ENCODE assay signal across 2 cellular contexts in the genomic region with DNA sequence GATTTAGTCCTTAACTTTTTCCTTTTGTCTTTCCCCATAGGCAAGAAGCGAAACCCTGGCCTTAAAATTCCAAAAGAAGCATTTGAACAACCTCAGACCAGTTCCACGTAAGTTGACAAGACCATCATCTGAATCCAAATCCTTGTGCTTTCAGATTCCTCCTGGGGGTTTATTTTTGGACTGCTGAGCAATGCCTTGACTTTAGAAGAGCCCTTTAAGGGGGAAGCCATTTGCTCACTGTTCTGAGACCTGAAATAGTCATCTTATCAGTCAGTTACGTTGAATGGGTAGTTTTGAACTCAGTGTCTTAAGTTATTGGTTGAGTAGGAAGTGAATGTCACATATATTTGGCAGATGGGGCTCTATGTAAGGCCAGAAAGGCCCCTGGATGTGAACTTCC.
TF ChIP-seq lines count a peak whose summit lies in the region.

No MANE protein-coding gene starts in this region.

TF ChIP-seq in GM23338, 12 proteins besides CTCF, POLR2A, EP300 and RAD21 (continued from another document):
- TF ChIP-seq POLR2AphosphoS5 (IDR thresholded peaks at IDR 0.05; ENCODE audit: low read depth) (no peak), JUNB (IDR thresholded peaks at IDR 0.05; ENCODE audit: unreplicated experiment) (no peak), EZH2phosphoT487 (IDR thresholded peaks at IDR 0.05; ENCODE audit: unreplicated experiment) (no peak), EZH2 (IDR thresholded peaks at IDR 0.05; ENCODE audit: low read depth, unreplicated experiment) (no peak)
- TF ChIP-seq, protein P1, sequence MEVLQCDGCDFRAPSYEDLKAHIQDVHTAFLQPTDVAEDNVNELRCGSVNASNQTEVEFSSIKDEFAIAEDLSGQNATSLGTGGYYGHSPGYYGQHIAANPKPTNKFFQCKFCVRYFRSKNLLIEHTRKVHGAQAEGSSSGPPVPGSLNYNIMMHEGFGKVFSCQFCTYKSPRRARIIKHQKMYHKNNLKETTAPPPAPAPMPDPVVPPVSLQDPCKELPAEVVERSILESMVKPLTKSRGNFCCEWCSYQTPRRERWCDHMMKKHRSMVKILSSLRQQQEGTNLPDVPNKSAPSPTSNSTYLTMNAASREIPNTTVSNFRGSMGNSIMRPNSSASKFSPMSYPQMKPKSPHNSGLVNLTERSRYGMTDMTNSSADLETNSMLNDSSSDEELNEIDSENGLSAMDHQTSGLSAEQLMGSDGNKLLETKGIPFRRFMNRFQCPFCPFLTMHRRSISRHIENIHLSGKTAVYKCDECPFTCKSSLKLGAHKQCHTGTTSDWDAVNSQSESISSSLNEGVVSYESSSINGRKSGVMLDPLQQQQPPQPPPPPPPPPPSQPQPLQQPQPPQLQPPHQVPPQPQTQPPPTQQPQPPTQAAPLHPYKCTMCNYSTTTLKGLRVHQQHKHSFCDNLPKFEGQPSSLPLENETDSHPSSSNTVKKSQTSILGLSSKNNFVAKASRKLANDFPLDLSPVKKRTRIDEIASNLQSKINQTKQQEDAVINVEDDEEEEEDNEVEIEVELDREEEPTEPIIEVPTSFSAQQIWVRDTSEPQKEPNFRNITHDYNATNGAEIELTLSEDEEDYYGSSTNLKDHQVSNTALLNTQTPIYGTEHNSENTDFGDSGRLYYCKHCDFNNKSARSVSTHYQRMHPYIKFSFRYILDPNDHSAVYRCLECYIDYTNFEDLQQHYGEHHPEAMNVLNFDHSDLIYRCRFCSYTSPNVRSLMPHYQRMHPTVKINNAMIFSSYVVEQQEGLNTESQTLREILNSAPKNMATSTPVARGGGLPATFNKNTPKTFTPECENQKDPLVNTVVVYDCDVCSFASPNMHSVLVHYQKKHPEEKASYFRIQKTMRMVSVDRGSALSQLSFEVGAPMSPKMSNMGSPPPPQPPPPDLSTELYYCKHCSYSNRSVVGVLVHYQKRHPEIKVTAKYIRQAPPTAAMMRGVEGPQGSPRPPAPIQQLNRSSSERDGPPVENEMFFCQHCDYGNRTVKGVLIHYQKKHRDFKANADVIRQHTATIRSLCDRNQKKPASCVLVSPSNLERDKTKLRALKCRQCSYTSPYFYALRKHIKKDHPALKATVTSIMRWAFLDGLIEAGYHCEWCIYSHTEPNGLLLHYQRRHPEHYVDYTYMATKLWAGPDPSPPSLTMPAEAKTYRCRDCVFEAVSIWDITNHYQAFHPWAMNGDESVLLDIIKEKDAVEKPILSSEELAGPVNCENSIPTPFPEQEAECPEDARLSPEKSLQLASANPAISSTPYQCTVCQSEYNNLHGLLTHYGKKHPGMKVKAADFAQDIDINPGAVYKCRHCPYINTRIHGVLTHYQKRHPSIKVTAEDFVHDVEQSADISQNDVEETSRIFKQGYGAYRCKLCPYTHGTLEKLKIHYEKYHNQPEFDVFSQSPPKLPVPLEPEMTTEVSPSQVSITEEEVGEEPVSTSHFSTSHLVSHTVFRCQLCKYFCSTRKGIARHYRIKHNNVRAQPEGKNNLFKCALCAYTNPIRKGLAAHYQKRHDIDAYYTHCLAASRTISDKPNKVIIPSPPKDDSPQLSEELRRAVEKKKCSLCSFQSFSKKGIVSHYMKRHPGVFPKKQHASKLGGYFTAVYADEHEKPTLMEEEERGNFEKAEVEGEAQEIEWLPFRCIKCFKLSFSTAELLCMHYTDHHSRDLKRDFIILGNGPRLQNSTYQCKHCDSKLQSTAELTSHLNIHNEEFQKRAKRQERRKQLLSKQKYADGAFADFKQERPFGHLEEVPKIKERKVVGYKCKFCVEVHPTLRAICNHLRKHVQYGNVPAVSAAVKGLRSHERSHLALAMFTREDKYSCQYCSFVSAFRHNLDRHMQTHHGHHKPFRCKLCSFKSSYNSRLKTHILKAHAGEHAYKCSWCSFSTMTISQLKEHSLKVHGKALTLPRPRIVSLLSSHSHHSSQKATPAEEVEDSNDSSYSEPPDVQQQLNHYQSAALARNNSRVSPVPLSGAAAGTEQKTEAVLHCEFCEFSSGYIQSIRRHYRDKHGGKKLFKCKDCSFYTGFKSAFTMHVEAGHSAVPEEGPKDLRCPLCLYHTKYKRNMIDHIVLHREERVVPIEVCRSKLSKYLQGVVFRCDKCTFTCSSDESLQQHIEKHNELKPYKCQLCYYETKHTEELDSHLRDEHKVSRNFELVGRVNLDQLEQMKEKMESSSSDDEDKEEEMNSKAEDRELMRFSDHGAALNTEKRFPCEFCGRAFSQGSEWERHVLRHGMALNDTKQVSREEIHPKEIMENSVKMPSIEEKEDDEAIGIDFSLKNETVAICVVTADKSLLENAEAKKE (CRISPR knock-in tag; IDR thresholded peaks at IDR 0.05): no peak
TF ChIP-seq in GM23338: peak in this region for 0.

TF ChIP-seq in GM12878, 131 proteins besides CTCF, POLR2A, EP300 and RAD21 (continued from another document):
- TF ChIP-seq MYB (IDR thresholded peaks at IDR 0.05; ENCODE audit: borderline replicate concordance, low read depth, low read length): no peak
- no peak for TF ChIP-seq POLR2AphosphoS5 (IDR thresholded peaks at IDR 0.05; ENCODE audit: low read length)
- TF ChIP-seq, protein P2, sequence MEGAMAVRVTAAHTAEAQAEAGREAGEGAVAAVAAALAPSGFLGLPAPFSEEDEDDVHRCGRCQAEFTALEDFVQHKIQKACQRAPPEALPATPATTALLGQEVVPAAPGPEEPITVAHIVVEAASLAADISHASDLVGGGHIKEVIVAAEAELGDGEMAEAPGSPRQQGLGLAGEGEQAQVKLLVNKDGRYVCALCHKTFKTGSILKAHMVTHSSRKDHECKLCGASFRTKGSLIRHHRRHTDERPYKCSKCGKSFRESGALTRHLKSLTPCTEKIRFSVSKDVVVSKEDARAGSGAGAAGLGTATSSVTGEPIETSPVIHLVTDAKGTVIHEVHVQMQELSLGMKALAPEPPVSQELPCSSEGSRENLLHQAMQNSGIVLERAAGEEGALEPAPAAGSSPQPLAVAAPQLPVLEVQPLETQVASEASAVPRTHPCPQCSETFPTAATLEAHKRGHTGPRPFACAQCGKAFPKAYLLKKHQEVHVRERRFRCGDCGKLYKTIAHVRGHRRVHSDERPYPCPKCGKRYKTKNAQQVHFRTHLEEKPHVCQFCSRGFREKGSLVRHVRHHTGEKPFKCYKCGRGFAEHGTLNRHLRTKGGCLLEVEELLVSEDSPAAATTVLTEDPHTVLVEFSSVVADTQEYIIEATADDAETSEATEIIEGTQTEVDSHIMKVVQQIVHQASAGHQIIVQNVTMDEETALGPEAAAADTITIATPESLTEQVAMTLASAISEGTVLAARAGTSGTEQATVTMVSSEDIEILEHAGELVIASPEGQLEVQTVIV (IDR thresholded peaks at IDR 0.05; ENCODE audit: borderline replicate concordance, partially characterized antibody): no peak
